In genomic region chr7:33719059-33719581, GRCh38 we compare ENCODE assay signal across 18 cellular contexts.
A peak's percentile ranks its signal among the peaks of the same experiment; 100 is the strongest.
DNase-seq lines count a peak whose midpoint lies in the region; ATAC-seq and TF ChIP-seq lines count a peak whose summit lies in the region.
"Had no signal": no experiment of that assay in that cellular context is flagged by ENCODE, and none has a peak within 500 bp of the region (broad histone marks: within the 10 kb centered on the region; RNA-seq: fewer than 3 reads in every experiment).

No MANE protein-coding gene starts in this region.

- no peak for ATAC-seq in activated naive CD8-positive, alpha-beta T cell treated with anti-CD3 and anti-CD28 coated beads, Interleukin-2, amount 50 U/mL, for 24 hours
- no peak for ATAC-seq in activated T-cell treated with anti-CD3 and anti-CD28 coated beads, Interleukin-2, amount 50 U/mL, for 4 hours
- ATAC-seq: activated CD4-positive, alpha-beta T cell treated with anti-CD3 and anti-CD28 coated beads for 36 hours; activated T-cell treated with anti-CD3 and anti-CD28 coated beads, Interleukin-2, amount 50 U/mL, for 72 hours; HCT116; T-helper 17 cell had no signal

- no peaks in the 10 kb centered on the region for H3K79me2 ChIP-seq in GM23248 (ENCODE audit: insufficient read depth)

- WGBS in GM23248 (ENCODE audit: low coverage in 1 of 2, low lambda C conversion rate in 2 of 2, missing lambda C conversion rate in 2 of 2), 2 experiments = 38 to 55% methylated on average over 5 of the region's 5 CpGs
- WGBS in prostate gland = 83% methylated on average over 5 of the region's 5 CpGs

- TF ChIP-seq POLR2A in prostate gland (IDR thresholded peaks at IDR 0.05) = no peak

- no peak overlapping the region for H3K4me3 Mint-ChIP-seq in activated naive CD8-positive, alpha-beta T cell treated with anti-CD3 and anti-CD28 coated beads, Interleukin-2, amount 50 U/mL, for 24 hours
- H3K4me3 Mint-ChIP-seq in activated T-cell treated with anti-CD3 and anti-CD28 coated beads, Interleukin-2, amount 50 U/mL, for 4 hours = no peak overlapping the region
- H3K4me3 Mint-ChIP-seq: activated CD4-positive, alpha-beta T cell treated with anti-CD3 and anti-CD28 coated beads for 36 hours; activated T-cell treated with anti-CD3 and anti-CD28 coated beads, Interleukin-2, amount 50 U/mL, for 72 hours; immature natural killer cell; naive B cell; T-helper 17 cell had no signal

- no peaks in the 10 kb centered on the region for H3K9me3 Mint-ChIP-seq in activated naive CD8-positive, alpha-beta T cell treated with anti-CD3 and anti-CD28 coated beads, Interleukin-2, amount 50 U/mL, for 24 hours
- no peaks in the 10 kb centered on the region for H3K9me3 Mint-ChIP-seq in activated T-cell treated with anti-CD3 and anti-CD28 coated beads, Interleukin-2, amount 50 U/mL, for 4 hours
- H3K9me3 Mint-ChIP-seq: activated T-cell treated with anti-CD3 and anti-CD28 coated beads, Interleukin-2, amount 50 U/mL, for 72 hours had no signal

- H3K9me2 ChIP-seq in GM23248 (ENCODE audit: insufficient read depth) = no peaks in the 10 kb centered on the region

- peak; percentile 62 for DNase-seq in GM23248
- DNase-seq in fibroblast of pulmonary artery (ENCODE audit: low read depth) = peak; percentile 73
- DNase-seq in medulla oblongata (ENCODE audit: extremely low spot score) = peak; percentile 57
- DNase-seq in skeletal muscle cell (ENCODE audit: low read depth) = peak; percentile 45
- DNase-seq in COR-L47 (lab: John Stamatoyannopoulos, UW) = no peak
- no peak for DNase-seq in activated naive CD8-positive, alpha-beta T cell treated with anti-CD3 and anti-CD28 coated beads, Interleukin-2, amount 50 U/mL, for 24 hours
- no peak for DNase-seq in activated T-cell treated with anti-CD3 and anti-CD28 coated beads, Interleukin-2, amount 50 U/mL, for 4 hours
- DNase-seq in prostate gland (ENCODE audit: low spot score) = no peak
- DNase-seq: activated CD4-positive, alpha-beta T cell treated with anti-CD3 and anti-CD28 coated beads for 36 hours; activated T-cell treated with anti-CD3 and anti-CD28 coated beads, Interleukin-2, amount 50 U/mL, for 72 hours; DMS 273 treated with DMSO at 0.1 percent for 48 hours; immature natural killer cell; naive B cell; NCI-H524 treated with DMSO at 0.1 percent for 48 hours; Peyer's patch; T-helper 17 cell had no signal

- no peaks in the 10 kb centered on the region for H3K36me3 ChIP-seq in GM23248 (ENCODE audit: low read depth)
- H3K36me3 ChIP-seq in prostate gland = no peaks in the 10 kb centered on the region
- H3K36me3 ChIP-seq: Peyer's patch had no signal

- no peak overlapping the region for H3K27ac Mint-ChIP-seq in activated naive CD8-positive, alpha-beta T cell treated with anti-CD3 and anti-CD28 coated beads, Interleukin-2, amount 50 U/mL, for 24 hours
- H3K27ac Mint-ChIP-seq: activated CD4-positive, alpha-beta T cell treated with anti-CD3 and anti-CD28 coated beads for 36 hours; activated T-cell treated with anti-CD3 and anti-CD28 coated beads, Interleukin-2, amount 50 U/mL, for 72 hours; immature natural killer cell; naive B cell; T-helper 17 cell had no signal

- H4K20me1 ChIP-seq in GM23248 (ENCODE audit: insufficient read depth) = no peaks in the 10 kb centered on the region

- H3K4me1 Mint-ChIP-seq in activated naive CD8-positive, alpha-beta T cell treated with anti-CD3 and anti-CD28 coated beads, Interleukin-2, amount 50 U/mL, for 24 hours = no peaks in the 10 kb centered on the region
- H3K4me1 Mint-ChIP-seq in activated T-cell treated with anti-CD3 and anti-CD28 coated beads, Interleukin-2, amount 50 U/mL, for 4 hours (ENCODE audit: low read depth) = no peaks in the 10 kb centered on the region
- H3K4me1 Mint-ChIP-seq: activated CD4-positive, alpha-beta T cell treated with anti-CD3 and anti-CD28 coated beads for 36 hours; naive B cell; T-helper 17 cell had no signal

- TF ChIP-seq CTCF in fibroblast of pulmonary artery (IDR thresholded peaks at IDR 0.05; ENCODE audit: low read length, missing control alignments) = no peak
- no peak for TF ChIP-seq CTCF in prostate gland (IDR thresholded peaks at IDR 0.05)

- intact Hi-C loops in prostate gland (cut with DNase I) = no loop called here

- H2AFZ ChIP-seq in GM23248 = no peak overlapping the region

- no peak overlapping the region for H3K9ac ChIP-seq in GM23248
- H3K9ac ChIP-seq: KMS-11 had no signal

- in situ Hi-C loops in GM23248 (cut with MboI) = no loop called here

- H3K4me3 ChIP-seq in GM23248 (no peak overlapping the region), fibroblast of pulmonary artery (replicated peaks; ENCODE audit: low read depth, low read length) (no peak overlapping the region), skeletal muscle cell (ENCODE audit: low read depth, low read length) (no peak overlapping the region), prostate gland (no peak overlapping the region)
- H3K4me3 ChIP-seq: Peyer's patch had no signal

- H3K9me3 ChIP-seq in GM23248 (ENCODE audit: low read depth) (no peaks in the 10 kb centered on the region), prostate gland (no peaks in the 10 kb centered on the region)
- H3K9me3 ChIP-seq: Peyer's patch had no signal

- H3K27me3 ChIP-seq in GM23248 (replicated peaks; ENCODE audit: insufficient read depth) (no peaks in the 10 kb centered on the region), prostate gland (replicated peaks; ENCODE audit: insufficient read depth) (no peaks in the 10 kb centered on the region)
- H3K27me3 ChIP-seq: Peyer's patch had no signal

- H3K36me3 Mint-ChIP-seq in activated naive CD8-positive, alpha-beta T cell treated with anti-CD3 and anti-CD28 coated beads, Interleukin-2, amount 50 U/mL, for 24 hours (ENCODE audit: low read depth) = peaks cover 1% of the 10 kb centered on the region
- H3K36me3 Mint-ChIP-seq in activated T-cell treated with anti-CD3 and anti-CD28 coated beads, Interleukin-2, amount 50 U/mL, for 4 hours (ENCODE audit: insufficient read depth) = no peaks in the 10 kb centered on the region

- peak overlapping the region; percentile 17 for H3K4me2 ChIP-seq in GM23248 (ENCODE audit: unreplicated experiment)
- H3K4me2 ChIP-seq: KMS-11 had no signal

- H3K4me1 ChIP-seq in GM23248 (ENCODE audit: insufficient read depth) (peaks cover 17% of the 10 kb centered on the region), prostate gland (replicated peaks) (no peaks in the 10 kb centered on the region)
- H3K4me1 ChIP-seq: Peyer's patch had no signal

- H3F3A ChIP-seq in GM23248 (ENCODE audit: insufficient read depth) = peaks cover 14% of the 10 kb centered on the region

- peak overlapping the region; percentile 24 for H3K27ac ChIP-seq in GM23248
- no peak overlapping the region for H3K27ac ChIP-seq in prostate gland
- H3K27ac ChIP-seq: KMS-11, Peyer's patch had no signal

- H3K27me3 Mint-ChIP-seq in activated naive CD8-positive, alpha-beta T cell treated with anti-CD3 and anti-CD28 coated beads, Interleukin-2, amount 50 U/mL, for 24 hours = peaks cover 2% of the 10 kb centered on the region
- H3K27me3 Mint-ChIP-seq in activated T-cell treated with anti-CD3 and anti-CD28 coated beads, Interleukin-2, amount 50 U/mL, for 4 hours (ENCODE audit: low read depth) = peaks cover 2% of the 10 kb centered on the region
- H3K27me3 Mint-ChIP-seq: activated CD4-positive, alpha-beta T cell treated with anti-CD3 and anti-CD28 coated beads for 36 hours; T-helper 17 cell had no signal

Comparison
In these comparisons a context has a peak if more than half of its experiments do, and no peak if none do; other contexts are left out.
1. DNase-seq: peak in GM23248 (single experiment), fibroblast of pulmonary artery (single experiment), medulla oblongata (single experiment) and skeletal muscle cell (single experiment); none in COR-L47 (single experiment), activated naive CD8-positive, alpha-beta T cell treated with anti-CD3 and anti-CD28 coated beads, Interleukin-2, amount 50 U/mL, for 24 hours (single experiment), activated T-cell treated with anti-CD3 and anti-CD28 coated beads, Interleukin-2, amount 50 U/mL, for 4 hours (single experiment) and prostate gland (single experiment).